In genomic region chr20:56359212-56360132, GRCh38 we compare ENCODE assay signal across 7 cellular contexts. TPM values are rescaled to one million over a fixed set of nuclear protein-coding genes. Genes with fewer than 3 reads are reported as not detected.
DNase-seq lines count a peak whose midpoint lies in the region; ATAC-seq and TF ChIP-seq lines count a peak whose summit lies in the region.

No MANE protein-coding gene starts in this region.

- peak overlapping the region; percentile 80 to 92 (median 88) for H3K27ac ChIP-seq in tibial nerve

- H3K9me3 ChIP-seq in mucosa of stomach (ENCODE audit: control insufficient read depth, low read length) = no peaks in the 10 kb centered on the region
- H3K9me3 ChIP-seq in tibial nerve = no peaks in the 10 kb centered on the region

- peak overlapping the region; percentile 72 for H3K9ac ChIP-seq in mucosa of stomach (ENCODE audit: low read length)

- DNase-seq in Daoy (ENCODE audit: low read depth) = peak; percentile 64
- no peak for DNase-seq in LNCaP clone FGC (ENCODE audit: low read depth)
- DNase-seq in activated CD4-positive, alpha-beta T cell treated with anti-CD3 and anti-CD28 coated beads, Interleukin-2, amount 50 U/mL, for 48 hours = peak; percentile 20 to 40
- DNase-seq in tibial nerve (ENCODE audit: low spot score in 2 of 2) = peak in 1 of 2 donors; percentile 44

- no peak for TF ChIP-seq CTCF in LNCaP clone FGC (IDR thresholded peaks at IDR 0.05; ENCODE audit: control insufficient read depth, extremely low read depth, insufficient read depth)
- TF ChIP-seq CTCF in tibial nerve (IDR thresholded peaks at IDR 0.05) = no peak

- TF ChIP-seq EP300 in tibial nerve (IDR thresholded peaks at IDR 0.05) = peak in 1 of 2 donors; percentile 12

- peak overlapping the region; percentile 92 for H3K4me3 ChIP-seq in LNCaP clone FGC (ENCODE audit: low read depth, low read length)
- H3K4me3 ChIP-seq in mucosa of stomach (ENCODE audit: low read length) = peak overlapping the region; percentile 26
- peak overlapping the region; percentile 79 to 99 (median 90) for H3K4me3 ChIP-seq in tibial nerve

- H3K4me1 ChIP-seq in mucosa of stomach (ENCODE audit: control insufficient read depth, insufficient read depth, low read length) (no peaks in the 10 kb centered on the region), tibial nerve (peaks cover 0 to 51% (median 22%) of the 10 kb centered on the region in 4 donors)

- ATAC-seq in GM21526 (IDR thresholded peaks at IDR 0.05; ENCODE audit: low FRiP score, unreplicated experiment) = peak; percentile 23
- ATAC-seq in esophagus mucosa = peak; percentile 59

- H3K36me3 ChIP-seq in mucosa of stomach (ENCODE audit: control insufficient read depth, insufficient read depth, low read length) (no peaks in the 10 kb centered on the region), tibial nerve (peaks cover 0 to 6% (median 0%) of the 10 kb centered on the region in 3 donors)

- H3K27me3 ChIP-seq in mucosa of stomach (ENCODE audit: control insufficient read depth, insufficient read depth, low read length) (no peaks in the 10 kb centered on the region), tibial nerve (no peaks in the 10 kb centered on the region)

- no peak for TF ChIP-seq POLR2A in tibial nerve (IDR thresholded peaks at IDR 0.05)

- 6 to 7% methylated on average over 31 to 51 of the region's 51 CpGs for WGBS in tibial nerve, 2 donors

RNA-seq across cellular contexts. Expression of gene FAM210B, which starts 0.7 kb away (rescaled TPM):
- 5.7 and 6.7 TPM in 2 replicates for total RNA-seq in Daoy (2014; rRNA removed; shearing (Covaris generic))
- total RNA-seq in esophagus mucosa (24.7 TPM), tibial nerve (10 to 100 TPM; 36.8 to 56.6 (median 52.3) TPM)

RNA-seq across cellular contexts. Expression of gene AURKA, which starts 32.5 kb away (rescaled TPM):
- 115 and 137 TPM in 2 replicates for total RNA-seq in Daoy (2014; rRNA removed; shearing (Covaris generic))
- total RNA-seq in esophagus mucosa = 14.5 TPM
- 1 to 10 TPM in 3 of 4 donors, under 1 TPM in 1; 0.42 to 4.3 (median 1.7) TPM for total RNA-seq in tibial nerve

RNA-seq across cellular contexts. Expression of gene CSTF1, which starts 33.0 kb away (rescaled TPM):
- 44.1 and 45.2 TPM in 2 replicates for total RNA-seq in Daoy (2014; rRNA removed; shearing (Covaris generic))
- total RNA-seq in esophagus mucosa = 18.5 TPM
- 10 to 100 TPM; 17.6 to 25.9 (median 22.7) TPM for total RNA-seq in tibial nerve

RNA-seq across cellular contexts. Expression of gene CASS4, which starts 52.6 kb away (rescaled TPM):
- total RNA-seq in Daoy (2014; rRNA removed; shearing (Covaris generic)) = 0.09 and 0.17 TPM in 2 replicates
- 0.28 TPM for total RNA-seq in esophagus mucosa
- 1 to 10 TPM; 2.0 to 7.5 (median 3.6) TPM for total RNA-seq in tibial nerve

Comparison
In these comparisons a context has a peak if more than half of its experiments do, and no peak if none do; other contexts are left out.
1. H3K4me3 ChIP-seq: peak in every context shown above with its lines; median percentile 92 in LNCaP clone FGC; 90 in tibial nerve; 26 in mucosa of stomach.